In genomic region chr4:2044542-2045517, GRCh38 we compare ENCODE assay signal across 20 cellular contexts. TPM values are rescaled to one million over a fixed set of nuclear protein-coding genes. Genes with fewer than 3 reads are reported as not detected.
DNase-seq lines count a peak whose midpoint lies in the region; ATAC-seq, FAIRE-seq and TF ChIP-seq lines count a peak whose summit lies in the region.
"Had no signal": no experiment of that assay in that cellular context is flagged by ENCODE, and none has a peak within 500 bp of the region (broad histone marks: within the 10 kb centered on the region; RNA-seq: fewer than 3 reads in every experiment).

No MANE protein-coding gene starts in this region.

- CTCF ChIA-PET in K562 (lab: Yijun Ruan, JAX; ENCODE audit: low intra/inter-chr PET ratio): no interaction called here

- H4K91ac ChIP-seq in neuronal stem cell (ENCODE audit: low read depth, low read length, poor library complexity): no peak overlapping the region

- H3K27ac ChIP-seq in heart left ventricle: no peak overlapping the region
- no peak overlapping the region for H3K27ac ChIP-seq in K562 (ENCODE audit: extremely low read depth, low read depth, low read length)
- H3K27ac ChIP-seq in neuronal stem cell (replicated peaks; ENCODE audit: low read length): no peak overlapping the region
- H3K27ac ChIP-seq: KMS-11, Peyer's patch, SK-N-MC had no signal

- no peak overlapping the region for H4K8ac ChIP-seq in neuronal stem cell (ENCODE audit: low read depth, low read length)

- TF ChIP-seq CTCF in heart left ventricle (IDR thresholded peaks at IDR 0.05) (no peak), K562 (IDR thresholded peaks at IDR 0.05 in 2 of 3, conservative IDR thresholded peaks at IDR 0.05 in 1 of 3; ENCODE audit: insufficient read depth in 2 of 3, low read depth in 1 of 3, low read length in 3 of 3) (no peak)

- no peak for TF ChIP-seq RAD21 in K562 (CRISPR knock-in tag; conservative IDR thresholded peaks at IDR 0.05 in 1 of 2, IDR thresholded peaks at IDR 0.05 in 1 of 2)

- H3K4me1 ChIP-seq in heart left ventricle (peaks cover 0 to 28% (median 16%) of the 10 kb centered on the region in 12 donors), K562 (replicated peaks in 1 of 2; ENCODE audit: control insufficient read depth in 2 of 2, insufficient read depth in 2 of 2, low read length in 2 of 2) (peaks cover 0 to 63% of the 10 kb centered on the region in 2 experiments; a peak in 2 of 5 replicates), neuronal stem cell (ENCODE audit: control insufficient read depth in 2 of 2, insufficient read depth in 1 of 2, low read depth in 1 of 2, low read length in 2 of 2) (peaks cover 2 to 5% of the 10 kb centered on the region in 2 donors)

- H2BK120ac ChIP-seq in neuronal stem cell (ENCODE audit: low read depth, low read length): no peak overlapping the region

- peaks cover 26 to 69% (median 47%) of the 10 kb centered on the region in 9 donors for H3K27me3 ChIP-seq in heart left ventricle
- H3K27me3 ChIP-seq in K562 (ENCODE audit: control insufficient read depth in 2 of 2, insufficient read depth in 2 of 2, low read length in 2 of 2): no peaks in the 10 kb centered on the region
- H3K27me3 ChIP-seq in neuronal stem cell (ENCODE audit: control insufficient read depth in 3 of 3, insufficient read depth in 3 of 3, low read depth in 1 of 3, low read length in 3 of 3): peaks cover 12 to 23% (median 13%) of the 10 kb centered on the region in 3 experiments

- H3K9me1 ChIP-seq in K562 (ENCODE audit: control insufficient read depth, insufficient read depth, low read length): no peaks in the 10 kb centered on the region

- peaks cover 0 to 5% (median 0%) of the 10 kb centered on the region in 12 donors for H3K9me3 ChIP-seq in heart left ventricle
- H3K9me3 ChIP-seq in K562 (replicated peaks; ENCODE audit: control insufficient read depth, insufficient read depth, low read depth, low read length): no peaks in the 10 kb centered on the region
- H3K9me3 ChIP-seq in neuronal stem cell (replicated peaks in 1 of 2; ENCODE audit: control insufficient read depth in 2 of 2, insufficient read depth in 1 of 2, low read depth in 1 of 2, low read length in 2 of 2): peaks cover 0 to 7% of the 10 kb centered on the region in 2 donors
- H3K9me3 ChIP-seq: Peyer's patch had no signal

- H3K36me3 ChIP-seq in heart left ventricle (no peaks in the 10 kb centered on the region), K562 (ENCODE audit: control insufficient read depth, insufficient read depth, low read length) (no peaks in the 10 kb centered on the region), neuronal stem cell (replicated peaks in 1 of 2; ENCODE audit: control insufficient read depth in 2 of 2, insufficient read depth in 2 of 2, low read length in 2 of 2) (peaks cover 0 to 17% of the 10 kb centered on the region in 2 donors)
- H3K36me3 ChIP-seq: Peyer's patch had no signal

- DNase-seq in cardiac septum (ENCODE audit: low spot score) (peak; percentile 73), heart left ventricle (no peak), K562 (ENCODE audit: extremely low read depth in 1 of 4, low spot score in 3 of 4) (peak in 1 of 4 experiments; percentile 39), neuronal stem cell (ENCODE audit: low spot score) (no peak), GM03348 (ENCODE audit: low spot score) (no peak), HT-29 (ENCODE audit: low spot score) (no peak)
- DNase-seq: CD8-positive, alpha-beta T cell; DMS79 treated with DMSO at 0.1 percent for 48 hours; NCI-H1092; NCI-H1694; NCI-H524 treated with DMSO at 0.1 percent for 48 hours had no signal

- intact Hi-C loops in cardiac septum (cut with DNase I) (no loop called here), heart left ventricle (cut with DNase I) (no loop called here), K562 (cut with micrococcal nuclease) (loop anchor here (5.0 kb wide), 1 partner anchor 38 kb away; the partner anchor contains the start of gene NELFA)

- no peak overlapping the region for H3K4ac ChIP-seq in neuronal stem cell (ENCODE audit: low read length)

- H2BK12ac ChIP-seq in neuronal stem cell (ENCODE audit: low read length): no peak overlapping the region

- no peak overlapping the region for H3K4me2 ChIP-seq in K562 (ENCODE audit: insufficient read depth, low read length)
- no peak overlapping the region for H3K4me2 ChIP-seq in neuronal stem cell (ENCODE audit: insufficient read depth, low read length, poor library complexity, severe bottlenecking)
- H3K4me2 ChIP-seq: GM23338, KMS-11 had no signal

- H3K4me3 ChIP-seq in heart left ventricle (no peak overlapping the region), K562 (no peak overlapping the region), neuronal stem cell (ENCODE audit: low read length in 2 of 2) (no peak overlapping the region)
- H3K4me3 ChIP-seq: GM12878, GM23338, Peyer's patch, SK-N-MC had no signal

- peaks cover 7% of the 10 kb centered on the region for H3K79me1 ChIP-seq in neuronal stem cell (ENCODE audit: low read depth, low read length)

- POLR2A ChIA-PET in K562 (lab: Yijun Ruan, JAX): interaction anchor here (0.6 to 1.3 kb wide), 3 partner anchors 8 to 1002 kb away, joined by 3 to 5 read pairs (median 4); no protein-coding TSS in a partner anchor

- H2AK5ac ChIP-seq in neuronal stem cell (ENCODE audit: low read depth, low read length): peak overlapping the region; percentile 3

- no peak for TF ChIP-seq POLR2A in heart left ventricle (IDR thresholded peaks at IDR 0.05)
- TF ChIP-seq POLR2A in K562 (conservative IDR thresholded peaks at IDR 0.05): no peak

- H2AFZ ChIP-seq in K562 (ENCODE audit: low read depth, low read length): no peak overlapping the region
- no peak overlapping the region for H2AFZ ChIP-seq in neuronal stem cell (ENCODE audit: low read length)
- H2AFZ ChIP-seq: GM23338 had no signal

- ATAC-seq in heart left ventricle: no peak
- ATAC-seq in K562: no peak
- ATAC-seq in HG03159 (IDR thresholded peaks at IDR 0.05; ENCODE audit: unreplicated experiment): no peak
- ATAC-seq: CD8-positive, alpha-beta T cell; GM12878; GM23338; HepG2; Right ventricle myocardium inferior had no signal

- no peak for FAIRE-seq in K562 (lab: Jason Lieb, UNC)
- FAIRE-seq: GM12878, GM18507, HepG2 had no signal

- WGBS in heart left ventricle, 4 donors: 82 to 89% (median 86%) methylated on average over 12 to 18 of the region's 18 CpGs
- 86% methylated on average over 17 of the region's 18 CpGs for WGBS in K562 (ENCODE audit: insufficient coverage, low coverage, missing lambda C conversion rate)
- no CpG with 5 or more reads among the region's 18 CpGs for WGBS in neuronal stem cell (ENCODE audit: extremely low coverage in 2 of 2, insufficient read length in 2 of 2, insufficient replicate concordance in 1 of 2), 2 donors

- no peaks in the 10 kb centered on the region for H4K20me1 ChIP-seq in K562 (replicated peaks; ENCODE audit: control insufficient read depth, insufficient read depth, low read length)

- H2BK5ac ChIP-seq in neuronal stem cell (ENCODE audit: low read length): no peak overlapping the region

- no peak overlapping the region for H3K14ac ChIP-seq in neuronal stem cell (ENCODE audit: low read length)

- BruUV-seq in K562 (replicated peaks; lab: Mats Ljungman, UMichigan): no TSS peak

- no peak overlapping the region for H3K18ac ChIP-seq in neuronal stem cell (ENCODE audit: low read length)

- no peaks in the 10 kb centered on the region for H3K79me2 ChIP-seq in K562 (ENCODE audit: control insufficient read depth, insufficient read depth, low read length)

- H2BK15ac ChIP-seq in neuronal stem cell (ENCODE audit: low read length): no peak overlapping the region

- in situ Hi-C loops in K562 (cut with MboI): no loop called here

- no peak for TF ChIP-seq EP300 in K562 (IDR thresholded peaks at IDR 0.05; ENCODE audit: low read length)

- H3K23ac ChIP-seq in neuronal stem cell (ENCODE audit: low read depth, low read length, poor library complexity): no peak overlapping the region

- no peak overlapping the region for H3K9ac ChIP-seq in K562 (ENCODE audit: insufficient read depth in 1 of 2, low read depth in 2 of 2, low read length in 2 of 2)
- no peak overlapping the region for H3K9ac ChIP-seq in neuronal stem cell (ENCODE audit: low read depth, low read length, poor library complexity)
- H3K9ac ChIP-seq: KMS-11 had no signal

RNA-seq across cellular contexts. Expression of gene NAT8L, which starts 14.3 kb away (rescaled TPM):
- total RNA-seq in cardiac septum: 1.1 TPM
- 1 to 10 TPM in 1 of 9 donors, under 1 TPM in 8; 0.19 to 3.1 (median 0.33) TPM for total RNA-seq in heart left ventricle
- polyA plus RNA-seq in heart left ventricle: under 1 TPM; 0.27 to 0.30 TPM
- 10.2 and 23.1 TPM in 2 replicates for total RNA-seq in K562 (2011; cell fraction: chromatin; rRNA removed; ENCODE audit: low replicate concordance)
- 12.9 and 15.8 TPM in 2 replicates for total RNA-seq in K562 (2011; cell fraction: nucleolus; rRNA removed)
- total RNA-seq in K562 (2011; cell fraction: nucleoplasm; rRNA removed): 10.6 and 15.3 TPM in 2 replicates
- total RNA-seq in K562 (2014; rRNA removed): 3.8 and 5.3 TPM in 2 replicates
- 0.62 and 0.67 TPM in 2 replicates for total RNA-seq in K562 (2014; rRNA removed; fragmentation: Illumina TruSeq; extraction: Trizol)
- total RNA-seq in K562 (2015; rRNA removed; fragmentation: Illumina TruSeq; extraction: Trizol): 1.5 and 1.7 TPM in 2 replicates
- 9.5 and 11.0 TPM in 2 replicates for total RNA-seq in K562 (2021)
- polyA plus RNA-seq in K562 (2011; rRNA removed): 3.9 and 4.9 TPM in 2 replicates
- polyA plus RNA-seq in K562 (2011; cell fraction: cytosol; rRNA removed): 7.9 and 9.1 TPM in 2 replicates
- polyA plus RNA-seq in K562 (2011; cell fraction: nucleus; rRNA removed): 19.1 and 19.2 TPM in 2 replicates
- polyA plus RNA-seq in K562 (2012): 4.7 and 7.3 TPM in 2 replicates
- 1.5 and 3.1 TPM in 2 replicates for polyA plus RNA-seq in K562 (2014; fragmentation: Illumina TruSeq; extraction: Trizol)
- under 1 TPM; 0.06 to 0.07 TPM for polyA plus RNA-seq in K562 (2014; fragmentation: Nextera tagmentation; extraction: Ambion mirVana)
- 2.9 and 3.7 TPM in 2 replicates for polyA plus RNA-seq in K562 (2014; rRNA removed)
- 39.8 and 58.5 TPM in 2 replicates for polyA minus RNA-seq in K562 (2011; rRNA and poly(A)+ RNA removed)
- 7.1 and 7.3 TPM in 2 replicates for polyA minus RNA-seq in K562 (2011; cell fraction: cytosol; rRNA and poly(A)+ RNA removed)
- 4.3 TPM in 2 replicates for polyA minus RNA-seq in K562 (2011; cell fraction: nucleus; rRNA and poly(A)+ RNA removed)
- polyA plus RNA-seq in neuronal stem cell (2013, experiment 1 of 2): 5.1 TPM
- polyA plus RNA-seq in neuronal stem cell (2013, experiment 2 of 2): 5.2 TPM
- 0.08 TPM in 1 of 2 replicates, not detected in the other for total RNA-seq in HT-29 (2014; rRNA removed; shearing (Covaris generic))

RNA-seq across cellular contexts. Expression of gene NELFA, which starts 36.1 kb away (rescaled TPM):
- total RNA-seq in cardiac septum: 14.7 TPM
- 10 to 100 TPM in 5 of 9 donors, 1 to 10 TPM in 4; 8.1 to 14.9 (median 10.3) TPM for total RNA-seq in heart left ventricle
- 10 to 100 TPM; 10.4 to 12.8 TPM for polyA plus RNA-seq in heart left ventricle
- 38.8 and 78.3 TPM in 2 replicates for total RNA-seq in K562 (2011; cell fraction: chromatin; rRNA removed; ENCODE audit: low replicate concordance)
- 62.0 and 74.4 TPM in 2 replicates for total RNA-seq in K562 (2011; cell fraction: nucleolus; rRNA removed)
- 44.5 and 47.7 TPM in 2 replicates for total RNA-seq in K562 (2011; cell fraction: nucleoplasm; rRNA removed)
- 29.1 and 33.3 TPM in 2 replicates for total RNA-seq in K562 (2014; rRNA removed)
- total RNA-seq in K562 (2014; rRNA removed; fragmentation: Illumina TruSeq; extraction: Trizol): 10.6 and 12.0 TPM in 2 replicates
- total RNA-seq in K562 (2015; rRNA removed; fragmentation: Illumina TruSeq; extraction: Trizol): 16.4 and 18.9 TPM in 2 replicates
- total RNA-seq in K562 (2021): 59.6 and 63.0 TPM in 2 replicates
- polyA plus RNA-seq in K562 (2011; rRNA removed): 12.9 and 28.3 TPM in 2 replicates
- 19.0 and 31.9 TPM in 2 replicates for polyA plus RNA-seq in K562 (2011; cell fraction: cytosol; rRNA removed)
- 59.7 and 83.0 TPM in 2 replicates for polyA plus RNA-seq in K562 (2011; cell fraction: nucleus; rRNA removed)
- 44.5 and 46.5 TPM in 2 replicates for polyA plus RNA-seq in K562 (2012)
- polyA plus RNA-seq in K562 (2014; fragmentation: Illumina TruSeq; extraction: Trizol): 14.8 and 32.1 TPM in 2 replicates
- polyA plus RNA-seq in K562 (2014; fragmentation: Nextera tagmentation; extraction: Ambion mirVana): 1 to 10 TPM in 1 of 2 experiments, under 1 TPM in 1; 0.76 to 1.4 TPM
- polyA plus RNA-seq in K562 (2014; rRNA removed): 33.6 and 36.5 TPM in 2 replicates
- 7.8 and 9.9 TPM in 2 replicates for polyA minus RNA-seq in K562 (2011; rRNA and poly(A)+ RNA removed)
- 26.9 and 38.7 TPM in 2 replicates for polyA minus RNA-seq in K562 (2011; cell fraction: cytosol; rRNA and poly(A)+ RNA removed)
- polyA minus RNA-seq in K562 (2011; cell fraction: nucleus; rRNA and poly(A)+ RNA removed): 48.3 and 117 TPM in 2 replicates
- 42.9 TPM for polyA plus RNA-seq in neuronal stem cell (2013, experiment 1 of 2)
- 44.3 TPM for polyA plus RNA-seq in neuronal stem cell (2013, experiment 2 of 2)
- 49.1 and 49.4 TPM in 2 replicates for total RNA-seq in HT-29 (2014; rRNA removed; shearing (Covaris generic))
